ENCODE assay signal across 1 cellular context in the genomic region with DNA sequence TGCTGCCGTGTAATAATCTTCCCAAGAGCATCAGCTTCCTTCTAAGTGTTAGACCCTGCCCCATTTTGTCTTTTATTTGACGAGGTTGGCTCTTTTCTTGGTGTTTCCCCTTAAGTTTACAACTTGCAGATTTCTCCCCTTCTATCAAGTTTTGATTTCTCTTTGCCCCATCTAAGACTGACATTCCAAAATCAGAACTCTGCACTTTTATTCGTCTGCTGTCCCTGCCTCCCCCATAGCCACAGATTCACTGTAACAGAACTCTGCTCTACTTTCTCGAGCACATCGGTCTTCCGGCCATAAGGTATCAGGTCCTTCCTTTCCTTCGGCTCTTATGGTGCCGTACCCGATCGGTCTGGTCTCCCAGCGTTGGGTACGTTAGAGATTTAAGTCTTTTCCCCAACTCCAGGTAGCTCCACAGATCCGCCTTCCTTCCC.
A peak's percentile ranks its signal among the peaks of the same experiment; 100 is the strongest.
TF ChIP-seq lines count a peak whose summit lies in the region.

No MANE protein-coding gene starts in this region.

TF ChIP-seq in HepG2, 621 proteins besides CTCF, POLR2A, EP300 and RAD21:
- TF ChIP-seq ZSCAN9 (CRISPR knock-in tag; IDR thresholded peaks at IDR 0.05; ENCODE audit: borderline replicate concordance) (no peak), ZFAT (CRISPR knock-in tag; conservative IDR thresholded peaks at IDR 0.05) (no peak), ZNF761 (CRISPR knock-in tag; conservative IDR thresholded peaks at IDR 0.05) (no peak), CAMTA2 (CRISPR knock-in tag; IDR thresholded peaks at IDR 0.05; ENCODE audit: borderline replicate concordance) (no peak), ZNF816 (CRISPR knock-in tag; IDR thresholded peaks at IDR 0.05; ENCODE audit: borderline replicate concordance) (0 out of 2 replicates have a peak, but pooled peaks have one; percentile 15), HMG20A (CRISPR knock-in tag; IDR thresholded peaks at IDR 0.05; ENCODE audit: borderline replicate concordance) (0 out of 2 replicates have a peak, but pooled peaks have one; percentile 2), ATF7 (IDR thresholded peaks at IDR 0.05) (no peak), ATF7 (CRISPR knock-in tag; IDR thresholded peaks at IDR 0.05) (no peak), ZFP82 (CRISPR knock-in tag; IDR thresholded peaks at IDR 0.05; ENCODE audit: borderline replicate concordance) (0 out of 2 replicates have a peak, but pooled peaks have one; percentile 32)
- TF ChIP-seq, protein P1, sequence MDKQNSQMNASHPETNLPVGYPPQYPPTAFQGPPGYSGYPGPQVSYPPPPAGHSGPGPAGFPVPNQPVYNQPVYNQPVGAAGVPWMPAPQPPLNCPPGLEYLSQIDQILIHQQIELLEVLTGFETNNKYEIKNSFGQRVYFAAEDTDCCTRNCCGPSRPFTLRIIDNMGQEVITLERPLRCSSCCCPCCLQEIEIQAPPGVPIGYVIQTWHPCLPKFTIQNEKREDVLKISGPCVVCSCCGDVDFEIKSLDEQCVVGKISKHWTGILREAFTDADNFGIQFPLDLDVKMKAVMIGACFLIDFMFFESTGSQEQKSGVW (CRISPR knock-in tag; IDR thresholded peaks at IDR 0.05; ENCODE audit: borderline replicate concordance), result 0 out of 2 replicates have a peak, but pooled peaks have one; percentile 62
- TF ChIP-seq, protein P2, sequence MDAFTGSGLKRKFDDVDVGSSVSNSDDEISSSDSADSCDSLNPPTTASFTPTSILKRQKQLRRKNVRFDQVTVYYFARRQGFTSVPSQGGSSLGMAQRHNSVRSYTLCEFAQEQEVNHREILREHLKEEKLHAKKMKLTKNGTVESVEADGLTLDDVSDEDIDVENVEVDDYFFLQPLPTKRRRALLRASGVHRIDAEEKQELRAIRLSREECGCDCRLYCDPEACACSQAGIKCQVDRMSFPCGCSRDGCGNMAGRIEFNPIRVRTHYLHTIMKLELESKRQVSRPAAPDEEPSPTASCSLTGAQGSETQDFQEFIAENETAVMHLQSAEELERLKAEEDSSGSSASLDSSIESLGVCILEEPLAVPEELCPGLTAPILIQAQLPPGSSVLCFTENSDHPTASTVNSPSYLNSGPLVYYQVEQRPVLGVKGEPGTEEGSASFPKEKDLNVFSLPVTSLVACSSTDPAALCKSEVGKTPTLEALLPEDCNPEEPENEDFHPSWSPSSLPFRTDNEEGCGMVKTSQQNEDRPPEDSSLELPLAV (CRISPR knock-in tag; conservative IDR thresholded peaks at IDR 0.05; ENCODE audit: low read depth), result 0 out of 2 replicates have a peak, but pooled peaks have one; percentile 13
